ENCODE assay signal across 27 cellular contexts in the genomic region with DNA sequence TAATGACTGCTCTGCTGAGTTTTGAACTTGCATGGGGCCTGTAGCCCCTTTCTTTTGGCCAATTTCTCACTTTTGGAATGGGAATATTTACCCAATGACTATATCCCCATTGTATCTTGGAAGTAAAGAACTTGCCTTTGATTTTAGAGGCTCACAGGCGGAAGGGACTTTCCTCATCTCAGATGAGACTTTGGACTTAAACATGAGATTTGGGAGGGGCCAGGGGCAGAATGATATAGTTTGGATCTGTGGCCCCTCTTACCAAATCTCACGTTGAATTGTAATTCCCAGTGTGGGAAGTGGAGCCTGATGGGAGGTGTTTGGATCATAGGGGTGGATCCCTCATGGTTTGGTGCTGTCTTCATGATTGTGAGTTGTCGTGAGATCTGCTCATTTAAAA. TPM values are rescaled to one million over a fixed set of nuclear protein-coding genes. Genes with fewer than 3 reads are reported as not detected.
DNase-seq lines count a peak whose midpoint lies in the region; ATAC-seq, FAIRE-seq and TF ChIP-seq lines count a peak whose summit lies in the region.
"Had no signal": no experiment of that assay in that cellular context is flagged by ENCODE, and none has a peak within 500 bp of the region (broad histone marks: within the 10 kb centered on the region; RNA-seq: fewer than 3 reads in every experiment).

No MANE protein-coding gene starts in this region.

- H3K4me3 Mint-ChIP-seq in astrocyte (ENCODE audit: unreplicated experiment) = peak overlapping the region; percentile 42
- no peak overlapping the region for H3K4me3 Mint-ChIP-seq in neural crest cell
- H3K4me3 Mint-ChIP-seq: CD14-positive monocyte; CD4-positive, alpha-beta T cell; CD8-positive, alpha-beta memory T cell had no signal

- peaks cover 51% of the 10 kb centered on the region for H3K27me3 Mint-ChIP-seq in astrocyte (ENCODE audit: low read depth, unreplicated experiment)
- H3K27me3 Mint-ChIP-seq in neural crest cell (ENCODE audit: low read depth) = no peaks in the 10 kb centered on the region
- H3K27me3 Mint-ChIP-seq: CD4-positive, alpha-beta T cell had no signal

- no peak for TF ChIP-seq POLR2A in H1 (IDR thresholded peaks at IDR 0.05; ENCODE audit: control extremely low read depth in 1 of 2, low read depth in 2 of 2, low read length in 2 of 2)

- TF ChIP-seq CTCF in astrocyte (IDR thresholded peaks at IDR 0.05; ENCODE audit: insufficient read depth, low read depth, low read length) (no peak), H1 (IDR thresholded peaks at IDR 0.05; ENCODE audit: control extremely low read depth in 1 of 3, insufficient read depth in 1 of 3, low read depth in 1 of 3, low read length in 3 of 3) (no peak), neural crest cell (conservative IDR thresholded peaks at IDR 0.05) (no peak)

- no peaks in the 10 kb centered on the region for H4K20me1 ChIP-seq in astrocyte (ENCODE audit: insufficient read depth, low read length)
- H4K20me1 ChIP-seq in H1 (replicated peaks in 1 of 2; ENCODE audit: control insufficient read depth in 1 of 2, insufficient read depth in 2 of 2, low read length in 2 of 2) = no peaks in the 10 kb centered on the region
- H4K20me1 ChIP-seq: BLaER1 treated with 17β-estradiol and CSF1 and Interleukin-3, amounts not matched to agents 10 nM and 100 nM had no signal

- H3K27me3 ChIP-seq in astrocyte (ENCODE audit: insufficient read depth, low read length) (no peaks in the 10 kb centered on the region), H1 (replicated peaks in 1 of 4; ENCODE audit: control insufficient read depth in 3 of 4, extremely low read depth in 1 of 4, insufficient read depth in 3 of 4, low read length in 3 of 4) (no peaks in the 10 kb centered on the region; a peak in 3 of 7 replicates)
- H3K27me3 ChIP-seq: BE2C; BLaER1 treated with 17β-estradiol and CSF1 and Interleukin-3, amounts not matched to agents 10 nM and 100 nM had no signal

- H3K9me3 ChIP-seq in astrocyte (ENCODE audit: insufficient read depth, low read depth, low read length) (peaks cover 2% of the 10 kb centered on the region), H1 (ENCODE audit: insufficient read depth in 2 of 2, low read depth in 1 of 2, low read length in 1 of 2) (peaks cover 0 to under 1% of the 10 kb centered on the region in 2 experiments; a peak in 1 of 4 replicates)
- H3K9me3 ChIP-seq: BE2C had no signal

- H3K79me1 ChIP-seq in H1 (ENCODE audit: low read depth, low read length) = no peaks in the 10 kb centered on the region

- no peak overlapping the region for H2BK5ac ChIP-seq in H1 (ENCODE audit: low read depth, low read length)

- no peak overlapping the region for H4K5ac ChIP-seq in H1 (ENCODE audit: insufficient read length, low read depth, low read length)

- H2BK15ac ChIP-seq in H1 (ENCODE audit: low read length) = no peak overlapping the region

- no peaks in the 10 kb centered on the region for H3K79me2 ChIP-seq in astrocyte (ENCODE audit: insufficient read depth, low read length)
- H3K79me2 ChIP-seq in H1 (ENCODE audit: control insufficient read depth in 1 of 2, insufficient read depth in 2 of 2, low read length in 2 of 2) = no peaks in the 10 kb centered on the region

- no peak overlapping the region for H2AK5ac ChIP-seq in H1 (ENCODE audit: low read depth, low read length)

- H3K36me3 ChIP-seq in astrocyte (ENCODE audit: insufficient read depth, low read length) (no peaks in the 10 kb centered on the region), H1 (ENCODE audit: control insufficient read depth in 2 of 4, insufficient read depth in 4 of 4, low read length in 3 of 4) (no peaks in the 10 kb centered on the region)
- H3K36me3 ChIP-seq: BE2C; BLaER1 treated with 17β-estradiol and CSF1 and Interleukin-3, amounts not matched to agents 10 nM and 100 nM had no signal

- intact Hi-C loops in left colon (cut with DNase I, micrococcal nuclease) = no loop called here

- CTCF ChIA-PET in H1 (lab: Charles Lee; ENCODE audit: partially characterized antibody) = interaction anchor here (0.9 to 1.5 kb wide), 5 partner anchors 20 to 40 kb away, joined by 3 to 6 read pairs (median 3); no protein-coding TSS in a partner anchor

- H3K27ac ChIP-seq in astrocyte (ENCODE audit: low read depth, low read length) (no peak overlapping the region), H1 (ENCODE audit: low read depth, low read length) (no peak overlapping the region)
- H3K27ac ChIP-seq: A549; BLaER1 treated with 17β-estradiol and CSF1 and Interleukin-3, amounts not matched to agents 10 nM and 100 nM had no signal

- POLR2A ChIA-PET in H1 (lab: Charles Lee; ENCODE audit: partially characterized antibody) = no interaction called here

- no peak for TF ChIP-seq RAD21 in H1 (IDR thresholded peaks at IDR 0.05 in 1 of 2, conservative IDR thresholded peaks at IDR 0.05 in 1 of 2; ENCODE audit: low read depth in 2 of 2, low read length in 2 of 2)

- ATAC-seq in left colon (peak; percentile 52), left lobe of liver (no peak), HG03432 (IDR thresholded peaks at IDR 0.05; ENCODE audit: unreplicated experiment) (no peak)
- ATAC-seq: A549 had no signal

- WGBS in H1 (ENCODE audit: extremely low coverage in 1 of 2, insufficient coverage in 1 of 2, insufficient read length in 1 of 2, insufficient replicate concordance in 2 of 2, low coverage in 1 of 2, low lambda C conversion rate in 2 of 2, missing lambda C conversion rate in 1 of 2), 2 experiments = 57% methylated on average over 3 of the region's 3 CpGs; no CpG with 5 or more reads in 1 of the 2 experiments

- no peak overlapping the region for H3K4me2 ChIP-seq in astrocyte (ENCODE audit: low read length)
- no peak overlapping the region for H3K4me2 ChIP-seq in H1 (ENCODE audit: insufficient read depth in 1 of 2, low read depth in 2 of 2, low read length in 2 of 2)
- H3K4me2 ChIP-seq: A549; BLaER1 treated with 17β-estradiol and CSF1 and Interleukin-3, amounts not matched to agents 10 nM and 100 nM had no signal

- H4K8ac ChIP-seq in H1 (ENCODE audit: extremely low read depth, insufficient read depth, low read length) = no peak overlapping the region

- peak overlapping the region; percentile 68; the same call in 1 of the 2 replicates for H3K18ac ChIP-seq in H1 (ENCODE audit: extremely low read depth, low read length)

- H4K91ac ChIP-seq in H1 (replicated peaks; ENCODE audit: insufficient read length, low read length) = no peak overlapping the region

- no peak overlapping the region for H2BK12ac ChIP-seq in H1 (ENCODE audit: low read depth, low read length)

- no peak overlapping the region for H3K4me3 ChIP-seq in astrocyte (ENCODE audit: insufficient read depth, low read depth, low read length)
- no peak overlapping the region for H3K4me3 ChIP-seq in H1 (ENCODE audit: extremely low read depth in 1 of 4, insufficient read depth in 2 of 4, low read depth in 3 of 4, low read length in 4 of 4)
- H3K4me3 ChIP-seq: A549; BLaER1 treated with 17β-estradiol and CSF1 and Interleukin-3, amounts not matched to agents 10 nM and 100 nM had no signal

- no peak overlapping the region for H3K14ac ChIP-seq in H1 (ENCODE audit: insufficient read length)

- no peak overlapping the region for H2BK120ac ChIP-seq in H1 (replicated peaks; ENCODE audit: low read depth, low read length)

- DNase-seq in astrocyte (ENCODE audit: low read depth) (no peak), H1 (ENCODE audit: low read depth in 1 of 2, low spot score in 2 of 2) (peak in 1 of 2 experiments; percentile 0), left colon (no peak), neural crest cell (ENCODE audit: low read depth, low spot score) (no peak), left lobe of liver (ENCODE audit: low spot score) (no peak), NCI-H1048 (lab: John Stamatoyannopoulos, UW) (no peak), Kasumi-1 (lab: John Stamatoyannopoulos, UW) (no peak)
- DNase-seq: 8988T; ACHN; AML-193; BE2C; Calu3; CD4-positive, alpha-beta T cell; CD8-positive, alpha-beta memory T cell; COR-L47; DMS53; DMS79 treated with DMSO at 0.1 percent for 48 hours; GF-D8; GOT3; H7; HCEC 1CT had no signal

- FAIRE-seq in astrocyte (lab: Jason Lieb, UNC) = no peak
- FAIRE-seq in H1 (lab: Jason Lieb, UNC) = no peak
- FAIRE-seq: A549, GM12891, GM18507 had no signal

- no peak overlapping the region for H3K4ac ChIP-seq in H1 (replicated peaks; ENCODE audit: insufficient read length, low read depth, low read length)

- no peak overlapping the region for H3K27ac Mint-ChIP-seq in astrocyte (ENCODE audit: unreplicated experiment)
- peak overlapping the region; percentile 20 for H3K27ac Mint-ChIP-seq in neural crest cell (ENCODE audit: unreplicated experiment)
- H3K27ac Mint-ChIP-seq: CD14-positive monocyte; CD4-positive, alpha-beta T cell; CD8-positive, alpha-beta memory T cell had no signal

- no peak overlapping the region for H3K23ac ChIP-seq in H1 (ENCODE audit: insufficient read length)

- no peak overlapping the region for H3K56ac ChIP-seq in H1 (replicated peaks; ENCODE audit: insufficient read length, low read depth, low read length)

- no peaks in the 10 kb centered on the region for H3K4me1 ChIP-seq in astrocyte (ENCODE audit: insufficient read depth, low read length)
- peaks cover 10 to 26% (median 13%) of the 10 kb centered on the region in 4 experiments; a peak in 6 of 7 replicates for H3K4me1 ChIP-seq in H1 (replicated peaks in 1 of 4; ENCODE audit: control insufficient read depth in 3 of 4, insufficient read depth in 4 of 4, low read length in 3 of 4)
- H3K4me1 ChIP-seq: A549 had no signal

- H2AFZ ChIP-seq in astrocyte (ENCODE audit: low read depth, low read length) = no peak overlapping the region
- no peak overlapping the region for H2AFZ ChIP-seq in H1 (ENCODE audit: low read length)

- no peaks in the 10 kb centered on the region for H3K23me2 ChIP-seq in H1 (ENCODE audit: low read depth, low read length)

- H3K9ac ChIP-seq in astrocyte (ENCODE audit: low read length) (no peak overlapping the region), H1 (replicated peaks in 1 of 4; ENCODE audit: extremely low read depth in 1 of 4, low read depth in 3 of 4, low read length in 3 of 4) (no peak overlapping the region)
- H3K9ac ChIP-seq: BLaER1 treated with 17β-estradiol and CSF1 and Interleukin-3, amounts not matched to agents 10 nM and 100 nM had no signal

- H3K9me3 Mint-ChIP-seq in astrocyte (ENCODE audit: unreplicated experiment) (peaks cover 2% of the 10 kb centered on the region), neural crest cell (no peaks in the 10 kb centered on the region)

- no peak for TF ChIP-seq EP300 in H1 (IDR thresholded peaks at IDR 0.05; ENCODE audit: borderline replicate concordance in 1 of 2, low read depth in 2 of 2, low read length in 2 of 2)

- no peaks in the 10 kb centered on the region for H3K36me3 Mint-ChIP-seq in astrocyte (ENCODE audit: low read depth, unreplicated experiment)
- H3K36me3 Mint-ChIP-seq in neural crest cell (ENCODE audit: low read depth) = no peaks in the 10 kb centered on the region
- H3K36me3 Mint-ChIP-seq: CD14-positive monocyte had no signal

- peaks cover 6% of the 10 kb centered on the region for H3K4me1 Mint-ChIP-seq in astrocyte (ENCODE audit: low read depth, unreplicated experiment)
- peaks cover 32% of the 10 kb centered on the region for H3K4me1 Mint-ChIP-seq in neural crest cell
- H3K4me1 Mint-ChIP-seq: CD8-positive, alpha-beta memory T cell had no signal

- no peak overlapping the region for H2BK20ac ChIP-seq in H1 (ENCODE audit: low read length)

RNA-seq across cellular contexts. Expression of a gene that starts 42.7 kb away (rescaled TPM):
- 11.2 and 12.4 TPM in 2 replicates for total RNA-seq in astrocyte
- 3.6 and 3.9 TPM in 2 replicates for total RNA-seq in H1 (2021; fragmentation: NEBNext Ultra II Directional; extraction: Animal tissue kit (Norgen Biotek cat#: 25700))
- polyA plus RNA-seq in H1 (2011; rRNA removed) = 4.1 and 5.9 TPM in 2 replicates
- polyA plus RNA-seq in H1 (2011; cell fraction: cytosol; rRNA removed) = 2.3 TPM
- polyA plus RNA-seq in H1 (2011; cell fraction: nucleus; rRNA removed) = 7.3 TPM
- polyA plus RNA-seq in H1 (2012, experiment 1 of 2) = 5.5 to 10.2 TPM (median 7.5 TPM) in 4 replicates
- polyA plus RNA-seq in H1 (2012, experiment 2 of 2) = 3.6 TPM
- 2.6 TPM for polyA plus RNA-seq in H1 (2013, experiment 1 of 2)
- 2.0 TPM for polyA plus RNA-seq in H1 (2013, experiment 2 of 2)
- 6.8 and 8.4 TPM in 2 replicates for polyA minus RNA-seq in H1 (2011; rRNA and poly(A)+ RNA removed)
- polyA minus RNA-seq in H1 (2011; cell fraction: cytosol; rRNA and poly(A)+ RNA removed) = 10.9 TPM
- polyA minus RNA-seq in H1 (2011; cell fraction: nucleus; rRNA and poly(A)+ RNA removed) = 13.8 TPM
- total RNA-seq in left colon = 1 to 10 TPM in 1 of 2 donors, under 1 TPM in 1; 0.82 to 1.8 TPM
- 31.2 and 31.5 TPM in 2 replicates for total RNA-seq in neural crest cell
- total RNA-seq in left lobe of liver = 0.15 TPM
- total RNA-seq: Calu3 had no signal
- polyA plus RNA-seq: CD14-positive monocyte had no signal
